10 cellular contexts compared by ENCODE assay signal in the genomic region with DNA sequence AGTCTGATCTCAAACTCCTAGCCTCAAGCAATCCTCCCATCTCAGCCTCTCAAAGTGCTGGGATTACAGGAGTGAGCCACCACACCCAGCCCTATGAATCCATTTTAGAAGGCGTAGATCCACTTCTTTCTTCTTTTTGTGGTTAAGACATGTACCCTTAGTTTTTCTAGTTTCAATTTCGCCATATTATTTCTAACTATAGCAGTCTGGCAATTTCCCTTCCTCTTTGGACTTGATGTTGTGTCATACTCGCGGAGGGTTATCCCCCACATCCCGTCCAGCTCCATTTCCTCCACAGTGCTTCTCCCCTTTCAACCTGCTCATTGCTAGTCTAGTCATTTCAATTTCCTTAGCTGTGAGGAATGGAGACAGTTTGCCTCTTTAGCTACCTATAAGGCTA. TPM values are rescaled to one million over a fixed set of nuclear protein-coding genes. Genes with fewer than 3 reads are reported as not detected.
DNase-seq lines count a peak whose midpoint lies in the region; ATAC-seq and TF ChIP-seq lines count a peak whose summit lies in the region.
"Had no signal": no experiment of that assay in that cellular context is flagged by ENCODE, and none has a peak within 500 bp of the region (broad histone marks: within the 10 kb centered on the region; RNA-seq: fewer than 3 reads in every experiment).

No MANE protein-coding gene starts in this region.

- H3K9ac ChIP-seq in BLaER1 treated with 17β-estradiol and CSF1 and Interleukin-3, amounts not matched to agents 10 nM and 100 nM, result peak overlapping the region in 9 of 11 experiments; percentile 40 to 75 (median 69); a peak in 16 of 22 replicates

- TF ChIP-seq CTCF in uterus (IDR thresholded peaks at IDR 0.05), result no peak

- no peaks in the 10 kb centered on the region for H3K36me3 ChIP-seq in BLaER1 treated with 17β-estradiol and CSF1 and Interleukin-3, amounts not matched to agents 10 nM and 100 nM
- H3K36me3 ChIP-seq in uterus (no peaks in the 10 kb centered on the region), HAP-1 (replicated peaks) (no peaks in the 10 kb centered on the region)

- no peak for TF ChIP-seq POLR2A in uterus (IDR thresholded peaks at IDR 0.05)

- H3K4me2 ChIP-seq in BLaER1 treated with 17β-estradiol and CSF1 and Interleukin-3, amounts not matched to agents 10 nM and 100 nM, result peak overlapping the region; percentile 51 to 95 (median 72)

- H3K9me3 ChIP-seq in BLaER1 treated with 17β-estradiol and CSF1 and Interleukin-3, amounts not matched to agents 10 nM and 100 nM (replicated peaks in 1 of 11), result peaks cover 0 to 12% (median 0%) of the 10 kb centered on the region in 11 experiments; a peak in 8 of 22 replicates
- H3K9me3 ChIP-seq in uterus (no peaks in the 10 kb centered on the region), HAP-1 (no peaks in the 10 kb centered on the region)

- no peaks in the 10 kb centered on the region for H3K27me3 ChIP-seq in BLaER1 treated with 17β-estradiol and CSF1 and Interleukin-3, amounts not matched to agents 10 nM and 100 nM
- H3K27me3 ChIP-seq in uterus (no peaks in the 10 kb centered on the region), HAP-1 (ENCODE audit: low read depth) (no peaks in the 10 kb centered on the region)

- intact Hi-C loops in uterus (cut with DNase I; ENCODE audit: low total_unique reads), result no loop called here

- peak overlapping the region; percentile 64 to 98 (median 87) for H3K27ac ChIP-seq in BLaER1 treated with 17β-estradiol and CSF1 and Interleukin-3, amounts not matched to agents 10 nM and 100 nM
- H3K27ac ChIP-seq in uterus, result no peak overlapping the region

- in situ Hi-C loops in HAP-1 (cut with MboI; ENCODE audit: low sequenced_read_pairs), result no loop called here

- peaks cover 25 to 95% (median 71%) of the 10 kb centered on the region in 10 experiments for H3K4me1 ChIP-seq in BLaER1 treated with 17β-estradiol and CSF1 and Interleukin-3, amounts not matched to agents 10 nM and 100 nM
- H3K4me1 ChIP-seq in uterus (peaks cover 0 to 3% of the 10 kb centered on the region in 2 donors), HAP-1 (peaks cover 17% of the 10 kb centered on the region)

- H3K4me3 ChIP-seq in BLaER1 treated with 17β-estradiol and CSF1 and Interleukin-3, amounts not matched to agents 10 nM and 100 nM, result peak overlapping the region in 2 of 10 experiments; percentile 12 to 26; a peak in 4 of 20 replicates
- no peak overlapping the region for H3K4me3 ChIP-seq in uterus
- H3K4me3 ChIP-seq in HAP-1, result no peak overlapping the region

- peak; percentile 87 for DNase-seq in SKM-1 (lab: John Stamatoyannopoulos, UW; ENCODE audit: unreplicated experiment)
- no peak for DNase-seq in activated naive CD4-positive, alpha-beta T cell treated with anti-CD3 and anti-CD28 coated beads, Interleukin-2, amount 50 U/mL, for 16 hours
- DNase-seq in uterus, result no peak
- no peak for DNase-seq in HAP-1 (ENCODE audit: low spot score in 2 of 2)
- DNase-seq in NCI-H1436 (lab: John Stamatoyannopoulos, UW), result no peak
- DNase-seq: naive thymus-derived CD8-positive, alpha-beta T cell had no signal

- H4K20me1 ChIP-seq in BLaER1 treated with 17β-estradiol and CSF1 and Interleukin-3, amounts not matched to agents 10 nM and 100 nM, result no peaks in the 10 kb centered on the region

- ATAC-seq in GM19463 (IDR thresholded peaks at IDR 0.05; ENCODE audit: unreplicated experiment), result peak; percentile 61
- ATAC-seq in HG03175 (IDR thresholded peaks at IDR 0.05; ENCODE audit: unreplicated experiment), result peak; percentile 52
- ATAC-seq: naive thymus-derived CD8-positive, alpha-beta T cell; T-cell had no signal

RNA-seq across cellular contexts. Expression of gene LRRC8D, which starts 5.2 kb away (rescaled TPM):
- 10 to 100 TPM; 12.0 to 47.4 (median 17.8) TPM for total RNA-seq in uterus

Comparison
In these comparisons a context has a peak if more than half of its experiments do, and no peak if none do; other contexts are left out.
1. H3K27ac ChIP-seq: peak in BLaER1 treated with 17β-estradiol and CSF1 and Interleukin-3, amounts not matched to agents 10 nM and 100 nM (11 of 11); none in uterus (0 of 2).